23 cellular contexts compared by ENCODE assay signal in genomic region chr3:8618950-8619349, GRCh38. TPM values are rescaled to one million over a fixed set of nuclear protein-coding genes. Genes with fewer than 3 reads are reported as not detected.
"Had no signal": no experiment of that assay in that cellular context is flagged by ENCODE, and none has a peak within 500 bp of the region (broad histone marks: within the 10 kb centered on the region; RNA-seq: fewer than 3 reads in every experiment).

No MANE protein-coding gene starts in this region.

- DNase-seq: activated B cell treated with CpG ODN at 0.5 μM for 24 hours; activated CD4-positive, alpha-beta T cell treated with anti-CD3 and anti-CD28 coated beads, Interleukin-2, amount 50 U/mL, for 1 hour; activated CD8-positive, alpha-beta T cell treated with anti-CD3 and anti-CD28 coated beads for 36 hours; activated naive CD4-positive, alpha-beta T cell treated with Interleukin-2 at 50 U/mL for 16 hours; activated T-cell treated with anti-CD3 and anti-CD28 coated beads, Interleukin-2, amount 50 U/mL, for 48 hours; anterior cingulate cortex; dermis blood vessel endothelial cell; effector CD4-positive, alpha-beta T cell; head of caudate nucleus; midbrain; naive thymus-derived CD4-positive, alpha-beta T cell; pancreas; psoas muscle; stimulated activated CD4-positive, alpha-beta T cell treated with anti-CD3 and anti-CD28 coated beads, Interleukin-4, amount 100 ng/mL, for 1 hour; stimulated activated naive CD8-positive, alpha-beta T cell treated with anti-CD3 and anti-CD28 coated beads, Interleukin-15, Interleukin-2, amounts not matched to agents 100 U/mL and 50 U/mL, for 24 hours; T-cell; upper lobe of left lung had no signal

- H3K27ac ChIP-seq: pancreas, psoas muscle, upper lobe of left lung, vagina had no signal

- H3K9me3 ChIP-seq: pancreas, psoas muscle, upper lobe of left lung, vagina had no signal

- H3K4me1 ChIP-seq: pancreas had no signal

- H3K4me3 Mint-ChIP-seq: activated B cell treated with CpG ODN at 0.5 μM for 24 hours; activated CD8-positive, alpha-beta T cell treated with anti-CD3 and anti-CD28 coated beads for 36 hours; activated naive CD8-positive, alpha-beta T cell; naive thymus-derived CD4-positive, alpha-beta T cell; T-cell had no signal

- H3K27me3 ChIP-seq: pancreas, upper lobe of left lung, vagina had no signal

- H3K27ac Mint-ChIP-seq: activated B cell treated with CpG ODN at 0.5 μM for 24 hours; activated CD8-positive, alpha-beta T cell treated with anti-CD3 and anti-CD28 coated beads for 36 hours; activated naive CD8-positive, alpha-beta T cell; activated T-helper 2 cell treated with anti-CD3 and anti-CD28 coated beads, Interferon-gamma antibody, Interleukin-2, Interleukin-4, amounts not matched to agents 10 μg/mL and 5 μg/mL and 100 μg/mL, durations not matched to agents 14 hours and 24 hours and 36 hours; naive thymus-derived CD4-positive, alpha-beta T cell; T-cell had no signal

- H3K9me3 Mint-ChIP-seq: activated B cell treated with CpG ODN at 0.5 μM for 24 hours; activated T-helper 2 cell treated with anti-CD3 and anti-CD28 coated beads, Interferon-gamma antibody, Interleukin-2, Interleukin-4, amounts not matched to agents 10 μg/mL and 5 μg/mL and 100 μg/mL, durations not matched to agents 14 hours and 24 hours and 36 hours had no signal

- H3K27me3 Mint-ChIP-seq: activated naive CD8-positive, alpha-beta T cell had no signal

- H3K36me3 Mint-ChIP-seq: activated naive CD8-positive, alpha-beta T cell; naive thymus-derived CD4-positive, alpha-beta T cell; T-cell had no signal

- ATAC-seq: activated CD8-positive, alpha-beta T cell treated with anti-CD3 and anti-CD28 coated beads for 36 hours; naive thymus-derived CD4-positive, alpha-beta T cell; pancreas; psoas muscle; stimulated activated naive CD8-positive, alpha-beta T cell treated with anti-CD3 and anti-CD28 coated beads, Interleukin-15, Interleukin-2, amounts not matched to agents 100 U/mL and 50 U/mL, for 24 hours; T-cell had no signal

- H3K4me3 ChIP-seq: pancreas, psoas muscle, upper lobe of left lung, vagina had no signal

RNA-seq across cellular contexts. Expression of gene SSUH2, which starts 25.6 kb away (rescaled TPM):
- total RNA-seq: activated B cell treated with CpG ODN at 0.5 μM for 24 hours; dermis blood vessel endothelial cell; fibroblast of lung; fibroblast of villous mesenchyme; kidney epithelial cell; naive thymus-derived CD4-positive, alpha-beta T cell; vagina had no signal
- polyA plus RNA-seq: naive thymus-derived CD4-positive, alpha-beta T cell had no signal
